In genomic region chrX:19674041-19674769, GRCh38 we compare ENCODE assay signal across 1 cellular context.
TF ChIP-seq lines count a peak whose summit lies in the region.

No MANE protein-coding gene starts in this region.

TF ChIP-seq in SK-N-SH, 30 proteins besides CTCF, POLR2A, EP300 and RAD21 (continued from another document):
- TF ChIP-seq ZBTB33 (IDR thresholded peaks at IDR 0.05; ENCODE audit: borderline replicate concordance, low read depth) (no peak), FOSL2 (IDR thresholded peaks at IDR 0.05; ENCODE audit: borderline replicate concordance, low read depth) (no peak), REST (IDR thresholded peaks at IDR 0.05; ENCODE audit: low read depth, low read length) (no peak), JUND (IDR thresholded peaks at IDR 0.05) (no peak), NFIC (IDR thresholded peaks at IDR 0.05; ENCODE audit: borderline replicate concordance) (no peak), USF2 (IDR thresholded peaks at IDR 0.05; ENCODE audit: borderline replicate concordance, low read depth, low read length) (no peak), TAF1 (IDR thresholded peaks at IDR 0.05; ENCODE audit: borderline replicate concordance, low read depth, low read length) (no peak), GATA2 (CRISPR knock-in tag; IDR thresholded peaks at IDR 0.05) (no peak)
